In genomic region chr10:49297818-49298665, GRCh38 we compare ENCODE assay signal across 20 cellular contexts. TPM values are rescaled to one million over a fixed set of nuclear protein-coding genes. Genes with fewer than 3 reads are reported as not detected.
DNase-seq lines count a peak whose midpoint lies in the region; ATAC-seq and TF ChIP-seq lines count a peak whose summit lies in the region.
"Had no signal": no experiment of that assay in that cellular context is flagged by ENCODE, and none has a peak within 500 bp of the region (broad histone marks: within the 10 kb centered on the region; RNA-seq: fewer than 3 reads in every experiment).

No MANE protein-coding gene starts in this region.

- H3K27ac Mint-ChIP-seq in nephron, result peak overlapping the region; percentile 31 to 77 (median 53)
- peak overlapping the region; percentile 61 for H3K27ac Mint-ChIP-seq in stimulated activated memory B cell treated with anti-CD40 and anti-IgM and Interleukin-4, amounts not matched to agents 10 μg/mL and 1 μg/mL and 100 μg/mL, for 72 hours
- H3K27ac Mint-ChIP-seq in activated T-cell treated with anti-CD3 and anti-CD28 coated beads, Interleukin-2, amount 50 U/mL, for 24 hours, result no peak overlapping the region
- H3K27ac Mint-ChIP-seq: CD4-positive, alpha-beta memory T cell; memory B cell; natural killer cell had no signal

- peaks cover 23% of the 10 kb centered on the region for H3K4me1 ChIP-seq in SJCRH30
- H3K4me1 ChIP-seq in heart left ventricle, result peaks cover 0 to 77% (median 54%) of the 10 kb centered on the region in 12 donors

- no peaks in the 10 kb centered on the region for H3K9me3 Mint-ChIP-seq in nephron
- H3K9me3 Mint-ChIP-seq in stimulated activated memory B cell treated with anti-CD40 and anti-IgM and Interleukin-4, amounts not matched to agents 10 μg/mL and 1 μg/mL and 100 μg/mL, for 72 hours, result no peaks in the 10 kb centered on the region
- H3K9me3 Mint-ChIP-seq in activated T-cell treated with anti-CD3 and anti-CD28 coated beads, Interleukin-2, amount 50 U/mL, for 24 hours, result no peaks in the 10 kb centered on the region
- H3K9me3 Mint-ChIP-seq: CD4-positive, alpha-beta memory T cell; H9; memory B cell; natural killer cell had no signal

- H3K4me3 ChIP-seq in SJCRH30 (peak overlapping the region; percentile 75), heart left ventricle (peak overlapping the region in 11 of 12 donors; percentile 41 to 71 (median 60))

- H3K27me3 Mint-ChIP-seq in nephron (ENCODE audit: low read depth), result peaks cover 35% of the 10 kb centered on the region
- H3K27me3 Mint-ChIP-seq in stimulated activated memory B cell treated with anti-CD40 and anti-IgM and Interleukin-4, amounts not matched to agents 10 μg/mL and 1 μg/mL and 100 μg/mL, for 72 hours, result peaks cover under 1% of the 10 kb centered on the region
- H3K27me3 Mint-ChIP-seq in activated T-cell treated with anti-CD3 and anti-CD28 coated beads, Interleukin-2, amount 50 U/mL, for 24 hours, result no peaks in the 10 kb centered on the region

- TF ChIP-seq CTCF in heart left ventricle (IDR thresholded peaks at IDR 0.05), result no peak
- TF ChIP-seq CTCF in nephron (IDR thresholded peaks at IDR 0.05; ENCODE audit: unreplicated experiment in 3 of 3), result no peak

- intact Hi-C loops in heart left ventricle (cut with DNase I), result loop anchor here in 4 of 10 donors (2.0 to 5.0 kb wide), 6 partner anchors 19 to 111 kb away; partner anchors contain the start of gene TMEM273 (in 2 of the 4)

- H3K36me3 ChIP-seq in SJCRH30 (peaks cover 3% of the 10 kb centered on the region; the same call in 1 of the 2 replicates), heart left ventricle (no peaks in the 10 kb centered on the region)
- H3K36me3 ChIP-seq: brain microvascular endothelial cell had no signal

- 49 to 63% (median 55%) methylated on average over 8 to 9 of the region's 9 CpGs for WGBS in heart left ventricle, 4 donors

- ATAC-seq in heart left ventricle (peak; percentile 48 to 64 (median 54)), GM18511 (IDR thresholded peaks at IDR 0.05; ENCODE audit: unreplicated experiment) (no peak)
- no peak for ATAC-seq in stimulated activated memory B cell treated with anti-CD40 and anti-IgM and Interleukin-4, amounts not matched to agents 10 μg/mL and 1 μg/mL and 100 μg/mL, for 72 hours
- ATAC-seq: natural killer cell had no signal

- H3K27me3 ChIP-seq in SJCRH30, result no peaks in the 10 kb centered on the region
- H3K27me3 ChIP-seq in heart left ventricle, result no peaks in the 10 kb centered on the region

- H3K27ac ChIP-seq in SJCRH30 (peak overlapping the region; percentile 92), heart left ventricle (peak overlapping the region; percentile 80 to 99 (median 94))
- H3K27ac ChIP-seq: brain microvascular endothelial cell had no signal

- no peak for TF ChIP-seq POLR2A in heart left ventricle (IDR thresholded peaks at IDR 0.05)

- peak overlapping the region; percentile 47 to 88 (median 78) for H3K4me3 Mint-ChIP-seq in nephron
- H3K4me3 Mint-ChIP-seq in stimulated activated memory B cell treated with anti-CD40 and anti-IgM and Interleukin-4, amounts not matched to agents 10 μg/mL and 1 μg/mL and 100 μg/mL, for 72 hours, result no peak overlapping the region
- no peak overlapping the region for H3K4me3 Mint-ChIP-seq in activated T-cell treated with anti-CD3 and anti-CD28 coated beads, Interleukin-2, amount 50 U/mL, for 24 hours
- H3K4me3 Mint-ChIP-seq: CD4-positive, alpha-beta memory T cell; H9; memory B cell; natural killer cell had no signal

- peaks cover 52% of the 10 kb centered on the region for H3K4me1 Mint-ChIP-seq in nephron
- peaks cover 25% of the 10 kb centered on the region for H3K4me1 Mint-ChIP-seq in stimulated activated memory B cell treated with anti-CD40 and anti-IgM and Interleukin-4, amounts not matched to agents 10 μg/mL and 1 μg/mL and 100 μg/mL, for 72 hours
- H3K4me1 Mint-ChIP-seq in activated T-cell treated with anti-CD3 and anti-CD28 coated beads, Interleukin-2, amount 50 U/mL, for 24 hours (ENCODE audit: low read depth), result no peaks in the 10 kb centered on the region
- H3K4me1 Mint-ChIP-seq: CD4-positive, alpha-beta memory T cell had no signal

- H3K9me3 ChIP-seq in SJCRH30 (replicated peaks) (no peaks in the 10 kb centered on the region), heart left ventricle (no peaks in the 10 kb centered on the region)

- no peaks in the 10 kb centered on the region for H3K36me3 Mint-ChIP-seq in nephron (ENCODE audit: low read depth)
- no peaks in the 10 kb centered on the region for H3K36me3 Mint-ChIP-seq in stimulated activated memory B cell treated with anti-CD40 and anti-IgM and Interleukin-4, amounts not matched to agents 10 μg/mL and 1 μg/mL and 100 μg/mL, for 72 hours
- no peaks in the 10 kb centered on the region for H3K36me3 Mint-ChIP-seq in activated T-cell treated with anti-CD3 and anti-CD28 coated beads, Interleukin-2, amount 50 U/mL, for 24 hours (ENCODE audit: low read depth)
- H3K36me3 Mint-ChIP-seq: CD4-positive, alpha-beta memory T cell; memory B cell; natural killer cell had no signal

- peak; percentile 27 to 56 for DNase-seq in SJCRH30
- peak in 3 of 5 donors; percentile 38 to 81 (median 44) for DNase-seq in heart left ventricle
- no peak for DNase-seq in activated T-cell treated with anti-CD3 and anti-CD28 coated beads, Interleukin-2, amount 50 U/mL, for 24 hours
- no peak for DNase-seq in HK-2 (ENCODE audit: unreplicated experiment)
- DNase-seq: activated CD4-positive, alpha-beta T cell treated with anti-CD3 and anti-CD28 coated beads, Interleukin-2, amount 50 U/mL, for 1 hour; CD4-positive, alpha-beta memory T cell; DMS79 treated with DMSO at 0.1 percent for 48 hours; H9; kidney; MM.1S; natural killer cell; OCI-M1; stimulated activated CD4-positive, alpha-beta T cell treated with anti-CD3 and anti-CD28 coated beads, Interleukin-12 subunit alpha, Interleukin-12 subunit beta, amount 100 ng/mL, for 4 hours had no signal

RNA-seq across cellular contexts. Expression of gene C10orf71, which starts 0.9 kb away (rescaled TPM):
- total RNA-seq in SJCRH30 (2014; rRNA removed; shearing (Covaris generic)), result 4.5 and 6.6 TPM in 2 replicates
- total RNA-seq in heart left ventricle, result 100 to 1,000 TPM in 6 of 9 donors, 10 to 100 TPM in 3; 46.8 to 228 (median 120) TPM
- 10 to 100 TPM in 1 of 2 donors, 1 to 10 TPM in 1; 6.6 to 44.7 TPM for polyA plus RNA-seq in heart left ventricle
- total RNA-seq: CD4-positive, alpha-beta memory T cell; H9; kidney; natural killer cell; progenitor cell of endocrine pancreas; T-helper 1 cell treated with Interleukin-12 subunit alpha and Interleukin-12 subunit beta and Interleukin-4 antibody, amounts not matched to agents 30 ng/mL and 1 ng/mL, for 36 hours had no signal
- polyA plus RNA-seq: CD4-positive, alpha-beta memory T cell had no signal

Comparison
In these comparisons a context has a peak if more than half of its experiments do, and no peak if none do; other contexts are left out.
1. DNase-seq: peak in SJCRH30 (2 of 2) and heart left ventricle (3 of 5); none in activated T-cell treated with anti-CD3 and anti-CD28 coated beads, Interleukin-2, amount 50 U/mL, for 24 hours (single experiment) and HK-2 (single experiment).
2. ATAC-seq: peak in heart left ventricle (4 of 4); none in stimulated activated memory B cell treated with anti-CD40 and anti-IgM and Interleukin-4, amounts not matched to agents 10 μg/mL and 1 μg/mL and 100 μg/mL, for 72 hours (single experiment) and GM18511 (single experiment).
3. H3K4me3 Mint-ChIP-seq: peak in nephron (3 of 3); none in stimulated activated memory B cell treated with anti-CD40 and anti-IgM and Interleukin-4, amounts not matched to agents 10 μg/mL and 1 μg/mL and 100 μg/mL, for 72 hours (single experiment) and activated T-cell treated with anti-CD3 and anti-CD28 coated beads, Interleukin-2, amount 50 U/mL, for 24 hours (single experiment).